ENCODE assay signal across 8 cellular contexts in genomic region chr7:28958235-28958945, GRCh38. TPM values are rescaled to one million over a fixed set of nuclear protein-coding genes. Genes with fewer than 3 reads are reported as not detected.
DNase-seq lines count a peak whose midpoint lies in the region; ATAC-seq, FAIRE-seq and TF ChIP-seq lines count a peak whose summit lies in the region.

Gene TRIL (minus strand): TSS chr7:28958330. CDS start chr7:28958046, 284 bp downstream.

- H3K27ac ChIP-seq in A673 (ENCODE audit: low read depth, low read length, poor library complexity, severe bottlenecking), result no peak within 1 kb of the TSS

- no TSS peak for BruUV-seq in A673 (replicated peaks; lab: Mats Ljungman, UMichigan)

- no peak for TF ChIP-seq CTCF in A673 (conservative IDR thresholded peaks at IDR 0.05; ENCODE audit: low read depth, low read length)
- no peak for TF ChIP-seq CTCF in GM13977 (IDR thresholded peaks at IDR 0.05; ENCODE audit: extremely low read depth, insufficient read depth, missing control alignments)
- TF ChIP-seq CTCF in omental fat pad (IDR thresholded peaks at IDR 0.05), result no peak

- FAIRE-seq in GM19239 (lab: Jason Lieb, UNC), result no peak

- CTCF ChIA-PET in A673 (lab: Charles Lee), result interaction anchor here (0.6 to 2.7 kb wide), 5 partner anchors 25 to 148 kb away, joined by 3 to 26 read pairs (median 9); no protein-coding TSS in a partner anchor

- in situ Hi-C loops in GM13977 (cut with MboI; ENCODE audit: low pct_unique_long_range_greater_than_20kb, low sequenced_read_pairs, unreplicated experiment), result no loop called here
- in situ Hi-C loops in KBM-7 (cut with MboI; ENCODE audit: low pct_unique_long_range_greater_than_20kb, low sequenced_read_pairs), result no loop called here

- intact Hi-C loops in A673 (cut with micrococcal nuclease; ENCODE audit: unreplicated experiment) (no loop called here), left cardiac atrium (cut with DNase I) (loop anchor here (5.0 to 10.0 kb wide), 3 partner anchors 44 to 146 kb away; no protein-coding TSS in a partner anchor)

- H3K36me3 ChIP-seq in A673 (ENCODE audit: insufficient read depth, low read length, poor library complexity, severe bottlenecking), result no peaks in the 10 kb centered on the region

- POLR2A ChIA-PET in A673 (lab: Charles Lee; ENCODE audit: low non-redundant PET), result interaction anchor here (0.6 to 0.8 kb wide), 2 partner anchors 9 to 362 kb away, joined by 4 to 11 read pairs; no protein-coding TSS in a partner anchor

- DNase-seq in A673 (ENCODE audit: low spot score) (peak; percentile 84), GM13977 (ENCODE audit: low spot score) (peak; percentile 30), amniotic stem cell (lab: John Stamatoyannopoulos, UW) (peak; percentile 3), left cardiac atrium (peak; percentile 88), omental fat pad (ENCODE audit: low spot score) (peak; percentile 44), KBM-7 (no peak), GM19239 (ENCODE audit: insufficient read length, low spot score) (no peak), NCI-H446 (lab: John Stamatoyannopoulos, UW) (no peak)

- H3K9me3 ChIP-seq in A673 (ENCODE audit: low read depth, low read length, poor library complexity, severe bottlenecking), result no peaks in the 10 kb centered on the region

- ATAC-seq in left cardiac atrium, result peak; percentile 67 to 71
- ATAC-seq in omental fat pad (ENCODE audit: low FRiP score), result peak; percentile 61

- H3K27me3 ChIP-seq in A673 (replicated peaks; ENCODE audit: insufficient read depth, low read depth, low read length, poor library complexity), result peaks cover 5% of the 10 kb centered on the region

- H3K4me3 ChIP-seq in A673 (ENCODE audit: low read depth, low read length, poor library complexity, severe bottlenecking), result peak within 1 kb of the TSS; percentile 71

- H3K4me1 ChIP-seq in A673 (ENCODE audit: insufficient read depth, low read length, poor library complexity, severe bottlenecking), result peaks cover 47% of the 10 kb centered on the region

RNA-seq across cellular contexts. Expression of gene TRIL, which starts in this region (rescaled TPM):
- 4.8 and 9.2 TPM in 2 replicates for total RNA-seq in A673 (2021)
- 1 to 10 TPM; 3.9 to 6.0 TPM for total RNA-seq in left cardiac atrium
- total RNA-seq in omental fat pad, result 10 to 100 TPM in 1 of 4 donors, 1 to 10 TPM in 2, under 1 TPM in 1; 0.84 to 15.1 (median 4.7) TPM

Comparison
In these comparisons a context has a peak if more than half of its experiments do, and no peak if none do; other contexts are left out.
1. DNase-seq: peak in A673 (single experiment), GM13977 (single experiment), amniotic stem cell (single experiment), left cardiac atrium (single experiment) and omental fat pad (single experiment); none in KBM-7 (single experiment), GM19239 (single experiment) and NCI-H446 (0 of 2).